ENCODE assay signal across 21 cellular contexts in genomic region chr10:17432738-17433137, GRCh38. TPM values are rescaled to one million over a fixed set of nuclear protein-coding genes. Genes with fewer than 3 reads are reported as not detected.
"Had no signal": no experiment of that assay in that cellular context is flagged by ENCODE, and none has a peak within 500 bp of the region (broad histone marks: within the 10 kb centered on the region; RNA-seq: fewer than 3 reads in every experiment).

No MANE protein-coding gene starts in this region.

- H3K27ac Mint-ChIP-seq: activated B cell treated with CpG ODN at 0.5 μM for 24 hours, nephron progenitor cell, progenitor cell of endocrine pancreas had no signal

- H3K4me3 Mint-ChIP-seq: activated B cell treated with CpG ODN at 0.5 μM for 24 hours, nephron progenitor cell had no signal

- FAIRE-seq: frontal cortex, TTC549 had no signal

- H3K9me3 Mint-ChIP-seq: immature natural killer cell had no signal

- H3K4me3 ChIP-seq: dorsolateral prefrontal cortex, esophagus muscularis mucosa, right atrium auricular region, skin epidermis, tibial nerve, vagina had no signal

- H3K9me3 ChIP-seq: esophagus muscularis mucosa, right atrium auricular region, tibial nerve, vagina had no signal

- H3K4me1 ChIP-seq: vagina had no signal

- H3K36me3 ChIP-seq: esophagus muscularis mucosa, right atrium auricular region, tibial nerve, vagina had no signal

- DNase-seq: activated B cell treated with CpG ODN at 0.5 μM for 24 hours; activated CD4-positive, alpha-beta T cell treated with anti-CD3 and anti-CD28 coated beads, Interleukin-2, amount 50 U/mL, for 1 hour; activated naive CD4-positive, alpha-beta T cell; activated T-cell treated with anti-CD3 and anti-CD28 coated beads for 4 hours; anterior cingulate cortex; dorsolateral prefrontal cortex; head of caudate nucleus; immature natural killer cell; nephron progenitor cell; stimulated activated CD4-positive, alpha-beta T cell treated with anti-CD3 and anti-CD28 coated beads, Interleukin-15, amount 100 ng/mL, for 24 hours; stimulated activated CD4-positive, alpha-beta T cell treated with anti-CD3 and anti-CD28 coated beads, Interleukin-4, amount 100 ng/mL, for 1 hour; stimulated activated naive CD4-positive, alpha-beta T cell had no signal

- H3K27me3 ChIP-seq: right atrium auricular region, tibial nerve, vagina had no signal

- H3K27ac ChIP-seq: esophagus muscularis mucosa, right atrium auricular region, skin epidermis, tibial nerve, vagina had no signal

RNA-seq across cellular contexts. Expression of gene ST8SIA6, which starts 21.7 kb away (rescaled TPM):
- total RNA-seq: activated CD8-positive, alpha-beta memory T cell treated with anti-CD3 and anti-CD28 coated beads for 36 hours had no signal
